1 cellular context compared by ENCODE assay signal in genomic region chr6:148800535-148800934, GRCh38.
TF ChIP-seq lines count a peak whose summit lies in the region.

No MANE protein-coding gene starts in this region.

TF ChIP-seq in HepG2, 621 proteins besides CTCF, POLR2A, EP300 and RAD21 (continued from another document):
- TF ChIP-seq MNT (IDR thresholded peaks at IDR 0.05), result peak; percentile 85
